In genomic region chr6:89679215-89680120, GRCh38 we compare ENCODE assay signal across 18 cellular contexts. TPM values are rescaled to one million over a fixed set of nuclear protein-coding genes. Genes with fewer than 3 reads are reported as not detected.
DNase-seq lines count a peak whose midpoint lies in the region; ATAC-seq, FAIRE-seq and TF ChIP-seq lines count a peak whose summit lies in the region.
"Had no signal": no experiment of that assay in that cellular context is flagged by ENCODE, and none has a peak within 500 bp of the region (broad histone marks: within the 10 kb centered on the region; RNA-seq: fewer than 3 reads in every experiment).

No MANE protein-coding gene starts in this region.

- peak overlapping the region; percentile 83; the same call in 1 of the 2 replicates for H2BK5ac ChIP-seq in H1 (ENCODE audit: low read depth, low read length)

- no peak overlapping the region for H2BK15ac ChIP-seq in H1 (ENCODE audit: low read length)

- no peak overlapping the region for H3K56ac ChIP-seq in H1 (replicated peaks; ENCODE audit: insufficient read length, low read depth, low read length)

- H2AFZ ChIP-seq in GM23338 (no peak overlapping the region), H1 (ENCODE audit: low read length) (no peak overlapping the region)

- H3K4me1 ChIP-seq in GM23338 (ENCODE audit: insufficient read depth) (peaks cover 22% of the 10 kb centered on the region), H1 (replicated peaks in 1 of 4; ENCODE audit: control insufficient read depth in 3 of 4, insufficient read depth in 4 of 4, low read length in 3 of 4) (peaks cover 12 to 26% (median 20%) of the 10 kb centered on the region in 4 experiments; a peak in 6 of 7 replicates), iPS-18a (ENCODE audit: control insufficient read depth, low read depth, low read length) (peaks cover 23% of the 10 kb centered on the region)
- H3K4me1 ChIP-seq: HAP-1 had no signal

- no peak overlapping the region for H4K8ac ChIP-seq in H1 (ENCODE audit: extremely low read depth, insufficient read depth, low read length)

- TF ChIP-seq RAD21 in H1 (IDR thresholded peaks at IDR 0.05 in 1 of 2, conservative IDR thresholded peaks at IDR 0.05 in 1 of 2; ENCODE audit: low read depth in 2 of 2, low read length in 2 of 2): no peak

- no peak for TF ChIP-seq CTCF in GM23338 (conservative IDR thresholded peaks at IDR 0.05; ENCODE audit: low read depth in 2 of 2)
- TF ChIP-seq CTCF in H1 (IDR thresholded peaks at IDR 0.05; ENCODE audit: control extremely low read depth in 1 of 3, insufficient read depth in 1 of 3, low read depth in 1 of 3, low read length in 3 of 3): no peak

- H3K23ac ChIP-seq in H1 (ENCODE audit: insufficient read length): no peak overlapping the region

- POLR2A ChIA-PET in activated CD4-positive, alpha-beta T cell treated with anti-CD3 and anti-CD28 coated beads, Interleukin-2, amount 10 ng/mL, durations not matched to agents 7 days and 5 days (lab: Charles Lee): no interaction called here
- POLR2A ChIA-PET in H1 (lab: Charles Lee; ENCODE audit: partially characterized antibody): interaction anchor here (0.8 to 2.1 kb wide), 5 partner anchors 9 to 150 kb away, joined by 3 to 10 read pairs (median 5); no protein-coding TSS in a partner anchor

- no peak overlapping the region for H3K4me3 Mint-ChIP-seq in activated CD4-positive, alpha-beta T cell treated with anti-CD3 and anti-CD28 coated beads, Interleukin-2, amount 10 ng/mL, durations not matched to agents 7 days and 5 days
- no peak overlapping the region; the same call in 2 of the 3 replicates for H3K4me3 Mint-ChIP-seq in GM23338
- H3K4me3 Mint-ChIP-seq: CD4-positive, alpha-beta T cell had no signal

- H3K36me3 ChIP-seq in GM23338 (ENCODE audit: insufficient read depth): peaks cover 92% of the 10 kb centered on the region
- peaks cover 44 to 93% (median 74%) of the 10 kb centered on the region in 4 experiments for H3K36me3 ChIP-seq in H1 (ENCODE audit: control insufficient read depth in 2 of 4, insufficient read depth in 4 of 4, low read length in 3 of 4)
- H3K36me3 ChIP-seq in iPS-18a (ENCODE audit: control insufficient read depth, low read depth, low read length): peaks cover 85% of the 10 kb centered on the region

- no peak overlapping the region for H3K14ac ChIP-seq in H1 (ENCODE audit: insufficient read length)

- peak overlapping the region; percentile 55 for H3K27ac Mint-ChIP-seq in activated CD4-positive, alpha-beta T cell treated with anti-CD3 and anti-CD28 coated beads, Interleukin-2, amount 10 ng/mL, durations not matched to agents 7 days and 5 days
- H3K27ac Mint-ChIP-seq in GM23338: peak overlapping the region; percentile 85
- H3K27ac Mint-ChIP-seq: CD4-positive, alpha-beta T cell had no signal

- DNase-seq in activated CD4-positive, alpha-beta T cell treated with anti-CD3 and anti-CD28 coated beads, Interleukin-2, amount 10 ng/mL, durations not matched to agents 7 days and 5 days: no peak
- DNase-seq in activated CD4-positive, alpha-beta T cell treated with anti-CD3 and anti-CD28 coated beads, Interleukin-2, amount 50 U/mL, for 48 hours: no peak
- DNase-seq in GM23338 (ENCODE audit: low spot score) (no peak), H1 (ENCODE audit: low read depth in 1 of 2, low spot score in 2 of 2) (no peak), NCI-H146 (lab: John Stamatoyannopoulos, UW) (no peak)
- DNase-seq: 8988T; BE2C; Calu3; CD4-positive, alpha-beta T cell; DMS53; NCI-H1417 treated with DMSO at 0.1 percent for 48 hours; NCI-H2171 treated with DMSO at 0.1 percent for 48 hours; NCI-H748 treated with DMSO at 0.1 percent for 48 hours; OCI-M1 had no signal

- H3K79me2 ChIP-seq in GM23338 (replicated peaks; ENCODE audit: insufficient read depth) (peaks cover 17% of the 10 kb centered on the region), H1 (ENCODE audit: control insufficient read depth in 1 of 2, insufficient read depth in 2 of 2, low read length in 2 of 2) (0 out of 4 replicates have a peak, but pooled peaks cover 0 to 4% of the 10 kb centered on the region in 2 experiments)

- no peaks in the 10 kb centered on the region for H3K9me3 Mint-ChIP-seq in activated CD4-positive, alpha-beta T cell treated with anti-CD3 and anti-CD28 coated beads, Interleukin-2, amount 10 ng/mL, durations not matched to agents 7 days and 5 days
- H3K9me3 Mint-ChIP-seq in GM23338: no peaks in the 10 kb centered on the region
- H3K9me3 Mint-ChIP-seq: CD4-positive, alpha-beta T cell had no signal

- no peak overlapping the region for H2BK120ac ChIP-seq in H1 (replicated peaks; ENCODE audit: low read depth, low read length)

- peak overlapping the region; percentile 49; the same call in 1 of the 2 replicates for H2BK20ac ChIP-seq in H1 (ENCODE audit: low read length)

- H4K20me1 ChIP-seq in GM23338 (replicated peaks; ENCODE audit: insufficient read depth) (0 out of 2 replicates have a peak, but pooled peaks cover 3% of the 10 kb centered on the region), H1 (replicated peaks in 1 of 2; ENCODE audit: control insufficient read depth in 1 of 2, insufficient read depth in 2 of 2, low read length in 2 of 2) (no peaks in the 10 kb centered on the region)

- H3K4me3 ChIP-seq in GM23338 (no peak overlapping the region), H1 (ENCODE audit: extremely low read depth in 1 of 4, insufficient read depth in 2 of 4, low read depth in 3 of 4, low read length in 4 of 4) (peak overlapping the region in 2 of 4 experiments; percentile 10 to 39; a peak in 2 of 8 replicates), iPS-18a (ENCODE audit: low read length) (no peak overlapping the region)
- H3K4me3 ChIP-seq: HAP-1 had no signal

- CTCF ChIA-PET in activated CD4-positive, alpha-beta T cell treated with anti-CD3 and anti-CD28 coated beads, Interleukin-2, amount 10 ng/mL, durations not matched to agents 7 days and 5 days (lab: Charles Lee): interaction anchor here (1.1 to 1.4 kb wide), 3 partner anchors 13 to 65 kb away, joined by 3 read pairs; no protein-coding TSS in a partner anchor
- CTCF ChIA-PET in H1 (lab: Charles Lee; ENCODE audit: partially characterized antibody): interaction anchor here (0.7 to 1.3 kb wide), 4 partner anchors 11 to 39 kb away, joined by 3 to 6 read pairs (median 4); no protein-coding TSS in a partner anchor

- H3K27me3 ChIP-seq in GM23338 (ENCODE audit: insufficient read depth): no peaks in the 10 kb centered on the region
- H3K27me3 ChIP-seq in H1 (replicated peaks in 1 of 4; ENCODE audit: control insufficient read depth in 3 of 4, extremely low read depth in 1 of 4, insufficient read depth in 3 of 4, low read length in 3 of 4): no peaks in the 10 kb centered on the region
- no peaks in the 10 kb centered on the region for H3K27me3 ChIP-seq in iPS-18a (ENCODE audit: control insufficient read depth, insufficient read depth, low read length)
- H3K27me3 ChIP-seq: BE2C had no signal

- peaks cover 41% of the 10 kb centered on the region; the same call in 1 of the 2 replicates for H3F3A ChIP-seq in GM23338 (replicated peaks; ENCODE audit: low read depth)

- H3K4me2 ChIP-seq in GM23338 (peak overlapping the region; percentile 50; the same call in 1 of the 2 replicates), H1 (ENCODE audit: insufficient read depth in 1 of 2, low read depth in 2 of 2, low read length in 2 of 2) (peak overlapping the region; percentile 36 to 64; a peak in 3 of 4 replicates)

- H3K23me2 ChIP-seq in H1 (ENCODE audit: low read depth, low read length): no peaks in the 10 kb centered on the region

- WGBS in H1 (ENCODE audit: extremely low coverage in 1 of 2, insufficient coverage in 1 of 2, insufficient read length in 1 of 2, insufficient replicate concordance in 2 of 2, low coverage in 1 of 2, low lambda C conversion rate in 2 of 2, missing lambda C conversion rate in 1 of 2), 2 experiments: 64% methylated on average over 6 of the region's 6 CpGs; no CpG with 5 or more reads in 1 of the 2 experiments

- no peak for FAIRE-seq in H1 (lab: Jason Lieb, UNC)

- no peak overlapping the region for H3K4ac ChIP-seq in H1 (replicated peaks; ENCODE audit: insufficient read length, low read depth, low read length)

- TF ChIP-seq EP300 in H1 (IDR thresholded peaks at IDR 0.05; ENCODE audit: borderline replicate concordance in 1 of 2, low read depth in 2 of 2, low read length in 2 of 2): no peak

- peaks cover 51% of the 10 kb centered on the region for H3K36me3 Mint-ChIP-seq in activated CD4-positive, alpha-beta T cell treated with anti-CD3 and anti-CD28 coated beads, Interleukin-2, amount 10 ng/mL, durations not matched to agents 7 days and 5 days (ENCODE audit: low read depth)
- peaks cover 98% of the 10 kb centered on the region for H3K36me3 Mint-ChIP-seq in GM23338 (ENCODE audit: low read depth)

- no peaks in the 10 kb centered on the region for H3K9me3 ChIP-seq in H1 (ENCODE audit: insufficient read depth in 2 of 2, low read depth in 1 of 2, low read length in 1 of 2)
- H3K9me3 ChIP-seq in iPS-18a (ENCODE audit: control insufficient read depth, low read depth, low read length): no peaks in the 10 kb centered on the region
- H3K9me3 ChIP-seq: BE2C, HAP-1 had no signal

- H4K5ac ChIP-seq in H1 (ENCODE audit: insufficient read length, low read depth, low read length): peak overlapping the region; percentile 7

- H4K91ac ChIP-seq in H1 (replicated peaks; ENCODE audit: insufficient read length, low read length): peak overlapping the region; percentile 29

- peak overlapping the region; percentile 52; the same call in 1 of the 2 replicates for H3K18ac ChIP-seq in H1 (ENCODE audit: extremely low read depth, low read length)

- H3K27ac ChIP-seq in GM23338 (ENCODE audit: low read depth) (peak overlapping the region; percentile 76), H1 (ENCODE audit: low read depth, low read length) (0 out of 2 replicates have a peak overlapping the region, but pooled peaks have one; percentile 23), iPS-18a (ENCODE audit: low read length) (peak overlapping the region; percentile 44)

- ATAC-seq in GM23338 (peak; percentile 83), GM21529 (IDR thresholded peaks at IDR 0.05; ENCODE audit: unreplicated experiment) (no peak), HG02678 (IDR thresholded peaks at IDR 0.05; ENCODE audit: unreplicated experiment) (no peak)

- peak overlapping the region; percentile 33; the same call in 1 of the 2 replicates for H2BK12ac ChIP-seq in H1 (ENCODE audit: low read depth, low read length)

- TF ChIP-seq POLR2A in H1 (IDR thresholded peaks at IDR 0.05; ENCODE audit: control extremely low read depth in 1 of 2, low read depth in 2 of 2, low read length in 2 of 2): no peak

- H3K9me2 ChIP-seq in GM23338 (ENCODE audit: insufficient read depth): no peaks in the 10 kb centered on the region

- no peaks in the 10 kb centered on the region for H3K4me1 Mint-ChIP-seq in activated CD4-positive, alpha-beta T cell treated with anti-CD3 and anti-CD28 coated beads, Interleukin-2, amount 10 ng/mL, durations not matched to agents 7 days and 5 days
- peaks cover 36% of the 10 kb centered on the region for H3K4me1 Mint-ChIP-seq in GM23338

- H3K9ac ChIP-seq in H1 (replicated peaks in 1 of 4; ENCODE audit: extremely low read depth in 1 of 4, low read depth in 3 of 4, low read length in 3 of 4): no peak overlapping the region
- H3K9ac ChIP-seq in iPS-18a (ENCODE audit: low read length): no peak overlapping the region

- H3K79me1 ChIP-seq in H1 (ENCODE audit: low read depth, low read length): peaks cover 2% of the 10 kb centered on the region; the same call in 1 of the 2 replicates

- H3K27me3 Mint-ChIP-seq in activated CD4-positive, alpha-beta T cell treated with anti-CD3 and anti-CD28 coated beads, Interleukin-2, amount 10 ng/mL, durations not matched to agents 7 days and 5 days: no peaks in the 10 kb centered on the region
- peaks cover 6% of the 10 kb centered on the region for H3K27me3 Mint-ChIP-seq in GM23338 (ENCODE audit: insufficient read depth, low read depth, poor library complexity)
- H3K27me3 Mint-ChIP-seq: CD4-positive, alpha-beta T cell had no signal

- H2AK5ac ChIP-seq in H1 (ENCODE audit: low read depth, low read length): peak overlapping the region; percentile 49; the same call in 1 of the 2 replicates

RNA-seq across cellular contexts. Expression of gene LYRM2, which starts 40.9 kb away (rescaled TPM):
- total RNA-seq in activated CD4-positive, alpha-beta T cell treated with anti-CD3 and anti-CD28 coated beads, Interleukin-2, amount 10 ng/mL, durations not matched to agents 7 days and 5 days: 10 to 100 TPM; 28.0 to 32.0 TPM
- 13.0 and 20.3 TPM in 2 replicates for total RNA-seq in GM23338 (2014; rRNA removed; shearing (Covaris generic))
- polyA plus RNA-seq in GM23338 (2016; fragmentation: Nextera tagmentation; extraction: Ambion mirVana): 48.9 and 67.3 TPM in 2 replicates
- 25.1 and 25.7 TPM in 2 replicates for total RNA-seq in H1 (2021; fragmentation: NEBNext Ultra II Directional; extraction: Animal tissue kit (Norgen Biotek cat#: 25700))
- polyA plus RNA-seq in H1 (2011; rRNA removed): 2.6 and 7.3 TPM in 2 replicates
- polyA plus RNA-seq in H1 (2011; cell fraction: cytosol; rRNA removed): 9.8 TPM
- polyA plus RNA-seq in H1 (2011; cell fraction: nucleus; rRNA removed): 3.1 TPM
- polyA plus RNA-seq in H1 (2012, experiment 1 of 2): 9.8 to 25.8 TPM (median 12.0 TPM) in 4 replicates
- polyA plus RNA-seq in H1 (2012, experiment 2 of 2): 2.0 TPM
- polyA plus RNA-seq in H1 (2013, experiment 1 of 2): 38.6 TPM
- 36.2 TPM for polyA plus RNA-seq in H1 (2013, experiment 2 of 2)
- 4.8 and 6.9 TPM in 2 replicates for polyA minus RNA-seq in H1 (2011; rRNA and poly(A)+ RNA removed)
- 6.2 TPM for polyA minus RNA-seq in H1 (2011; cell fraction: cytosol; rRNA and poly(A)+ RNA removed)
- 15.3 TPM for polyA minus RNA-seq in H1 (2011; cell fraction: nucleus; rRNA and poly(A)+ RNA removed)

Comparison
In these comparisons a context has a peak if more than half of its experiments do, and no peak if none do; other contexts are left out.
1. H3K27ac ChIP-seq: peak in every context shown above with its lines; median percentile 76 in GM23338; 44 in iPS-18a; 23 in H1.